Comparison of ENCODE assay signal across 33 cellular contexts in the genomic region with DNA sequence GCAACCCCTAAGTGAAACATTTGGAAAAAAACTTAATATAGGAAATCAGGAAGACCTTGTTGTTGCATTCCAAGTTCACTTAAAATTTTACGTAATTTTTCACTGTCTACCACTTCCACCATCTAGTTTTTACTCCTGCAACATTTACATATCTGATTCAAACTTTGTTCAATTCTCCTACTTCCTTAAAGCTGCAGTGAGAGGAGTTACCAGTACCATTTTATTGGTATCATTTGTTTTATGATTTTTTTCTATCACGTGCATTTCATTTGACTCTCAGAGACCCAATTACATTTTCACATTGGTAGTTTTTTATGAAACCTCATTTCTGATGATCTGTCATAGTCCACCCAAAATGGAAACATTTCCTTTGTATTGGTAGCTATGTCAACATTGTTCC.
"Had no signal": no experiment of that assay in that cellular context is flagged by ENCODE, and none has a peak within 500 bp of the region (broad histone marks: within the 10 kb centered on the region; RNA-seq: fewer than 3 reads in every experiment).

No MANE protein-coding gene starts in this region.

- DNase-seq: Karpas-422, Kasumi-1, MG63, MM.1S, MV-4-11, NCI-H1048, NCI-H1092, NCI-H1092 treated with DMSO at 0.1 percent for 48 hours, NCI-H1105, NCI-H1105 treated with DMSO at 0.1 percent for 48 hours, NCI-H1417, NCI-H1417 treated with DMSO at 0.1 percent for 48 hours, NCI-H1436, NCI-H1436 treated with DMSO at 0.1 percent for 48 hours, NCI-H146, NCI-H1694, NCI-H1694 treated with DMSO at 0.1 percent for 48 hours, NCI-H187, NCI-H187 treated with DMSO at 0.1 percent for 48 hours, NCI-H1930, NCI-H2029, NCI-H2029 treated with DMSO at 0.1 percent for 48 hours, NCI-H2081, NCI-H2081 treated with DMSO at 0.1 percent for 48 hours, NCI-H2107, NCI-H2171, NCI-H2171 treated with DMSO at 0.1 percent for 48 hours, NCI-H2227 treated with DMSO at 0.1 percent for 48 hours, NCI-H226, NCI-H345, NCI-H446, NCI-H446 treated with DMSO at 0.1 percent for 48 hours, NCI-H510A had no signal
